24 cellular contexts compared by ENCODE assay signal in genomic region chr6:136343700-136344099, GRCh38.
"Had no signal": no experiment of that assay in that cellular context is flagged by ENCODE, and none has a peak within 500 bp of the region (broad histone marks: within the 10 kb centered on the region; RNA-seq: fewer than 3 reads in every experiment).

No MANE protein-coding gene starts in this region.

- H3K4me1 ChIP-seq: psoas muscle, spleen, tibial nerve, upper lobe of left lung had no signal

- H3K4me3 ChIP-seq: lung, ovary, psoas muscle, skin epidermis, spleen, thoracic aorta, tibial nerve, upper lobe of left lung had no signal

- FAIRE-seq: urothelium cell line had no signal

- H3K36me3 ChIP-seq: ovary, thoracic aorta, tibial nerve had no signal

- H3K27me3 ChIP-seq: ovary, spleen, tibial nerve, upper lobe of left lung had no signal

- DNase-seq: cortex of kidney; effector CD4-positive, alpha-beta T cell; head of caudate nucleus; kidney; midbrain; naive thymus-derived CD4-positive, alpha-beta T cell; nucleus accumbens; ovary; posterior cingulate gyrus; psoas muscle; right cardiac atrium; spleen; stimulated activated CD4-positive, alpha-beta T cell treated with anti-CD3 and anti-CD28 coated beads, Interleukin-15, amount 100 ng/mL, for 24 hours; stimulated activated CD4-positive, alpha-beta T cell treated with anti-CD3 and anti-CD28 coated beads, Interleukin-2, amount 100 ng/mL, for 48 hours; stimulated activated naive B cell treated with anti-CD40 and anti-IgM and Interleukin-4, amounts not matched to agents 10 μg/mL and 1 μg/mL and 100 μg/mL, for 72 hours; upper lobe of left lung had no signal

- H3K9me3 Mint-ChIP-seq: naive thymus-derived CD4-positive, alpha-beta T cell; nephron; stimulated activated naive B cell treated with anti-CD40 and anti-IgM and Interleukin-4, amounts not matched to agents 10 μg/mL and 1 μg/mL and 100 μg/mL, for 72 hours; stimulated activated naive CD8-positive, alpha-beta T cell treated with anti-CD3 and anti-CD28 coated beads, Interleukin-15, Interleukin-2, amounts not matched to agents 100 ng/mL and 50 ng/mL, for 24 hours had no signal

- H3K27ac ChIP-seq: ovary, psoas muscle, skin epidermis, spleen, thoracic aorta, tibial nerve, upper lobe of left lung had no signal

- H3K4me1 Mint-ChIP-seq: stimulated activated naive B cell treated with anti-CD40 and anti-IgM and Interleukin-4, amounts not matched to agents 10 μg/mL and 1 μg/mL and 100 μg/mL, for 72 hours had no signal

- H3K27ac Mint-ChIP-seq: naive thymus-derived CD4-positive, alpha-beta T cell; stimulated activated naive B cell treated with anti-CD40 and anti-IgM and Interleukin-4, amounts not matched to agents 10 μg/mL and 1 μg/mL and 100 μg/mL, for 72 hours; stimulated activated naive CD8-positive, alpha-beta T cell treated with anti-CD3 and anti-CD28 coated beads, Interleukin-15, Interleukin-2, amounts not matched to agents 100 ng/mL and 50 ng/mL, for 24 hours had no signal

- H3K36me3 Mint-ChIP-seq: naive thymus-derived CD4-positive, alpha-beta T cell; stimulated activated naive B cell treated with anti-CD40 and anti-IgM and Interleukin-4, amounts not matched to agents 10 μg/mL and 1 μg/mL and 100 μg/mL, for 72 hours had no signal

- ATAC-seq: left lobe of liver; naive thymus-derived CD4-positive, alpha-beta T cell; psoas muscle; right cardiac atrium; stimulated activated naive B cell treated with anti-CD40 and anti-IgM and Interleukin-4, amounts not matched to agents 10 μg/mL and 1 μg/mL and 100 μg/mL, for 72 hours had no signal

- H3K4me3 Mint-ChIP-seq: naive thymus-derived CD4-positive, alpha-beta T cell; nephron; stimulated activated naive B cell treated with anti-CD40 and anti-IgM and Interleukin-4, amounts not matched to agents 10 μg/mL and 1 μg/mL and 100 μg/mL, for 72 hours; stimulated activated naive CD8-positive, alpha-beta T cell treated with anti-CD3 and anti-CD28 coated beads, Interleukin-15, Interleukin-2, amounts not matched to agents 100 ng/mL and 50 ng/mL, for 24 hours had no signal

- H3K27me3 Mint-ChIP-seq: stimulated activated naive B cell treated with anti-CD40 and anti-IgM and Interleukin-4, amounts not matched to agents 10 μg/mL and 1 μg/mL and 100 μg/mL, for 72 hours; stimulated activated naive CD8-positive, alpha-beta T cell treated with anti-CD3 and anti-CD28 coated beads, Interleukin-15, Interleukin-2, amounts not matched to agents 100 ng/mL and 50 ng/mL, for 24 hours had no signal

- H3K9me3 ChIP-seq: ovary, psoas muscle, spleen, thoracic aorta, tibial nerve, upper lobe of left lung had no signal
